In genomic region chr3:173463250-173463649, GRCh38 we compare ENCODE assay signal across 36 cellular contexts.
"Had no signal": no experiment of that assay in that cellular context is flagged by ENCODE, and none has a peak within 500 bp of the region (broad histone marks: within the 10 kb centered on the region; RNA-seq: fewer than 3 reads in every experiment).

No MANE protein-coding gene starts in this region.

- H3K4me3 ChIP-seq: MG63 had no signal

- H3K9me3 ChIP-seq: MG63 had no signal

- H3K27me3 ChIP-seq: MG63 had no signal

- H3K27ac ChIP-seq: KMS-11 had no signal

- H3K36me3 ChIP-seq: MG63 had no signal

- DNase-seq: Karpas-422, Kasumi-1, KBM-7, KG1, MG63, MM.1S, MV-4-11, NCI-H1048, NCI-H1092, NCI-H1092 treated with DMSO at 0.1 percent for 48 hours, NCI-H1105, NCI-H1105 treated with DMSO at 0.1 percent for 48 hours, NCI-H1417, NCI-H1417 treated with DMSO at 0.1 percent for 48 hours, NCI-H1436, NCI-H1436 treated with DMSO at 0.1 percent for 48 hours, NCI-H146, NCI-H1694, NCI-H1694 treated with DMSO at 0.1 percent for 48 hours, NCI-H187, NCI-H187 treated with DMSO at 0.1 percent for 48 hours, NCI-H1930, NCI-H2029, NCI-H2029 treated with DMSO at 0.1 percent for 48 hours, NCI-H2081, NCI-H2081 treated with DMSO at 0.1 percent for 48 hours, NCI-H2107, NCI-H2171, NCI-H2171 treated with DMSO at 0.1 percent for 48 hours, NCI-H2227 treated with DMSO at 0.1 percent for 48 hours, NCI-H226, NCI-H345, NCI-H446, NCI-H446 treated with DMSO at 0.1 percent for 48 hours, NCI-H510A had no signal
